In genomic region chr1:101288491-101288944, GRCh38 we compare ENCODE assay signal across 8 cellular contexts. TPM values are rescaled to one million over a fixed set of nuclear protein-coding genes. Genes with fewer than 3 reads are reported as not detected.
A peak's percentile ranks its signal among the peaks of the same experiment; 100 is the strongest.
DNase-seq lines count a peak whose midpoint lies in the region; ATAC-seq and TF ChIP-seq lines count a peak whose summit lies in the region.

No MANE protein-coding gene starts in this region.

- no peak for TF ChIP-seq POLR2A in vagina (IDR thresholded peaks at IDR 0.05)

- H3K27me3 ChIP-seq in vagina, result no peaks in the 10 kb centered on the region

- intact Hi-C loops in vagina (cut with DNase I), result no loop called here

- H3K4me3 ChIP-seq in fibroblast of villous mesenchyme (ENCODE audit: low read depth, low read length) (peak overlapping the region; percentile 4), vagina (no peak overlapping the region)

- no peaks in the 10 kb centered on the region for H3K36me3 ChIP-seq in vagina

- peak; percentile 60 for ATAC-seq in GM19452 (IDR thresholded peaks at IDR 0.05; ENCODE audit: unreplicated experiment)
- ATAC-seq in omental fat pad (ENCODE audit: low FRiP score), result peak; percentile 95

- H3K4me3 Mint-ChIP-seq in IgD-negative memory B cell, result no peak overlapping the region

- H3K9me3 Mint-ChIP-seq in IgD-negative memory B cell, result no peaks in the 10 kb centered on the region

- TF ChIP-seq CTCF in fibroblast of villous mesenchyme (IDR thresholded peaks at IDR 0.05; ENCODE audit: insufficient read depth, low read depth, low read length), result peak; percentile 93
- peak in 2 of 3 donors; percentile 20 to 58 for TF ChIP-seq CTCF in omental fat pad (IDR thresholded peaks at IDR 0.05)
- peak; percentile 73 to 77 (median 75) for TF ChIP-seq CTCF in vagina (IDR thresholded peaks at IDR 0.05)

- DNase-seq in COR-L47 (lab: John Stamatoyannopoulos, UW) (peak; percentile 65), RKO (ENCODE audit: low spot score) (peak; percentile 86), fibroblast of villous mesenchyme (ENCODE audit: low read depth) (peak; percentile 94), omental fat pad (ENCODE audit: low spot score) (no peak), vagina (ENCODE audit: extremely low spot score in 2 of 2) (peak in 1 of 2 donors; percentile 80)
- DNase-seq in activated T-helper 9 cell treated with anti-CD3 and anti-CD28 coated beads, Interleukin-2, amount 50 U/mL, for 16 hours (ENCODE audit: low read depth), result peak; percentile 34

- H3K4me1 ChIP-seq in vagina, result no peaks in the 10 kb centered on the region

- H3K27ac ChIP-seq in vagina, result no peak overlapping the region

- peak overlapping the region in 2 of 3 donors; percentile 29 to 51 for H3K27ac Mint-ChIP-seq in IgD-negative memory B cell

- peaks cover 20 to 24% (median 24%) of the 10 kb centered on the region in 3 donors for H3K4me1 Mint-ChIP-seq in IgD-negative memory B cell

- H3K9me3 ChIP-seq in vagina, result no peaks in the 10 kb centered on the region

- peaks cover 2% of the 10 kb centered on the region for H3K36me3 Mint-ChIP-seq in IgD-negative memory B cell

- H3K27me3 Mint-ChIP-seq in IgD-negative memory B cell, result peaks cover 3% of the 10 kb centered on the region

RNA-seq across cellular contexts. Expression of gene S1PR1, which starts 51.7 kb away (rescaled TPM):
- 126 TPM for polyA plus RNA-seq in IgD-negative memory B cell
- 9.9 and 12.9 TPM in 2 replicates for total RNA-seq in fibroblast of villous mesenchyme
- 100 to 1,000 TPM in 3 of 4 donors, 10 to 100 TPM in 1; 44.3 to 236 (median 161) TPM for total RNA-seq in omental fat pad
- 58.4 TPM for total RNA-seq in vagina

Comparison
In these comparisons a context has a peak if more than half of its experiments do, and no peak if none do; other contexts are left out.
1. CTCF ChIP-seq: peak in every context shown above with its lines; median percentile 93 in fibroblast of villous mesenchyme; 75 in vagina; 39 in omental fat pad.